In the genomic region with DNA sequence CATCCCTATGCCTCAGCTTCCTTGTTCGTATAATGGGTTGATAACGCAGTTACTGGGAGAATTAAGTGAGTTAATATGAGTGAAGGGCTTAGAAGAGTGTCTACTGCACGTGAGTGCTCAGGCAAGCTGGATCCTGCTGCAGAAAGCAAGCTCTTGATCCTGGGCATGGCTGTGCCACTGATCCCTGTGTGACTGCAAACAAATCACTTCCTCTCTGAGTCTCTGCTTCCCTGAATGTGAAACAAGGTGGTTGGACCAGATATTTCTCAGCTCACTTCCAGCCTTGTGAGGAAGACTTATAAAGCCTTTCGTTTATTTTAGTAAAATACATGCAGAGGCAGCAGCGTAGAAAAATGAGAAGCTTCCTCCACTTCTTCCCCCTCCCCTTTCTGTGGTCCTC, we compare ENCODE assay signal across 15 cellular contexts. TPM values are rescaled to one million over a fixed set of nuclear protein-coding genes. Genes with fewer than 3 reads are reported as not detected.
A peak's percentile ranks its signal among the peaks of the same experiment; 100 is the strongest.
DNase-seq lines count a peak whose midpoint lies in the region; ATAC-seq lines count a peak whose summit lies in the region.
"Had no signal": no experiment of that assay in that cellular context is flagged by ENCODE, and none has a peak within 500 bp of the region (broad histone marks: within the 10 kb centered on the region; RNA-seq: fewer than 3 reads in every experiment).

No MANE protein-coding gene starts in this region.

- H3K4ac ChIP-seq in mesendoderm (ENCODE audit: low read depth, low read length) = no peak overlapping the region

- no peak overlapping the region for H3K18ac ChIP-seq in mesendoderm (ENCODE audit: low read length)

- no peak for DNase-seq in activated naive CD4-positive, alpha-beta T cell treated with anti-CD3 and anti-CD28 coated beads, Interleukin-2, amount 50 U/mL, for 16 hours
- DNase-seq in NCI-H510A treated with DMSO at 0.1 percent for 48 hours (lab: John Stamatoyannopoulos, UW) (peak; percentile 60), mesendoderm (no peak), NCI-H345 (lab: John Stamatoyannopoulos, UW) (no peak)
- no peak for DNase-seq in activated naive CD8-positive, alpha-beta T cell treated with anti-CD3 and anti-CD28 coated beads, Interleukin-2, amount 10 ng/mL, durations not matched to agents 7 days and 5 days
- DNase-seq: body of pancreas; effector CD4-positive, alpha-beta T cell; foreskin melanocyte; GOT3; MG63; mucosa of descending colon; NCI-H226 had no signal

- H3K4me1 Mint-ChIP-seq in activated naive CD4-positive, alpha-beta T cell treated with anti-CD3 and anti-CD28 coated beads, Interleukin-2, amount 50 U/mL, for 24 hours = peaks cover 48% of the 10 kb centered on the region
- H3K4me1 Mint-ChIP-seq in activated naive CD8-positive, alpha-beta T cell treated with anti-CD3 and anti-CD28 coated beads, Interleukin-2, amount 10 ng/mL, durations not matched to agents 7 days and 5 days = peaks cover 42% of the 10 kb centered on the region

- no peak for ATAC-seq in activated naive CD8-positive, alpha-beta T cell treated with anti-CD3 and anti-CD28 coated beads, Interleukin-2, amount 10 ng/mL, durations not matched to agents 7 days and 5 days (ENCODE audit: low read depth)
- no peak for ATAC-seq in HG03439 (IDR thresholded peaks at IDR 0.05; ENCODE audit: unreplicated experiment)
- ATAC-seq: body of pancreas, mucosa of descending colon had no signal

- peak overlapping the region; percentile 71 for H3K27ac Mint-ChIP-seq in activated naive CD4-positive, alpha-beta T cell treated with anti-CD3 and anti-CD28 coated beads, Interleukin-2, amount 50 U/mL, for 24 hours
- H3K27ac Mint-ChIP-seq in activated naive CD8-positive, alpha-beta T cell treated with anti-CD3 and anti-CD28 coated beads, Interleukin-2, amount 10 ng/mL, durations not matched to agents 7 days and 5 days = peak overlapping the region; percentile 84

- POLR2A ChIA-PET in activated naive CD8-positive, alpha-beta T cell treated with anti-CD3 and anti-CD28 coated beads, Interleukin-2, amount 10 ng/mL, durations not matched to agents 7 days and 5 days (lab: Charles Lee) = interaction anchor here (0.7 to 3.6 kb wide), 3 partner anchors 27 to 56 kb away, joined by 3 to 69 read pairs (median 4); partner anchors contain the start of gene COQ8A

- no peak overlapping the region for H2BK120ac ChIP-seq in mesendoderm (ENCODE audit: low read depth, low read length)

- no peak overlapping the region for H3K4me3 ChIP-seq in thymus (ENCODE audit: low read length)
- H3K4me3 ChIP-seq in mesendoderm (ENCODE audit: low read length) = no peak overlapping the region
- H3K4me3 ChIP-seq: body of pancreas, MG63, mucosa of descending colon had no signal

- no peak overlapping the region for H2BK15ac ChIP-seq in mesendoderm (replicated peaks; ENCODE audit: low read depth)

- H3K79me2 ChIP-seq in mesendoderm (ENCODE audit: control insufficient read depth, insufficient read depth, low read length) = no peaks in the 10 kb centered on the region

- 49% methylated on average over 5 of the region's 5 CpGs for WGBS in thymus
- no CpG with 5 or more reads among the region's 5 CpGs for WGBS in mesendoderm (ENCODE audit: extremely low coverage, insufficient coverage, low lambda C conversion rate)

- no peaks in the 10 kb centered on the region for H3K9me3 Mint-ChIP-seq in activated naive CD4-positive, alpha-beta T cell treated with anti-CD3 and anti-CD28 coated beads, Interleukin-2, amount 50 U/mL, for 24 hours
- H3K9me3 Mint-ChIP-seq in activated naive CD8-positive, alpha-beta T cell treated with anti-CD3 and anti-CD28 coated beads, Interleukin-2, amount 10 ng/mL, durations not matched to agents 7 days and 5 days = no peaks in the 10 kb centered on the region

- no peak overlapping the region for H3K4me3 Mint-ChIP-seq in activated naive CD4-positive, alpha-beta T cell treated with anti-CD3 and anti-CD28 coated beads, Interleukin-2, amount 50 U/mL, for 24 hours
- H3K4me3 Mint-ChIP-seq in activated naive CD8-positive, alpha-beta T cell treated with anti-CD3 and anti-CD28 coated beads, Interleukin-2, amount 10 ng/mL, durations not matched to agents 7 days and 5 days = peak overlapping the region; percentile 53

- no peak overlapping the region for H2BK5ac ChIP-seq in mesendoderm (ENCODE audit: low read length)

- no peak overlapping the region for H4K5ac ChIP-seq in mesendoderm (ENCODE audit: low read length)

- no peak overlapping the region for H2AK5ac ChIP-seq in mesendoderm (ENCODE audit: low read length)

- no peaks in the 10 kb centered on the region for H3K27me3 ChIP-seq in thymus (ENCODE audit: control insufficient read depth, insufficient read depth)
- no peaks in the 10 kb centered on the region for H3K27me3 ChIP-seq in mesendoderm (ENCODE audit: insufficient read depth, low read length, poor library complexity)
- H3K27me3 ChIP-seq: body of pancreas, MG63 had no signal

- no peak overlapping the region for H3K56ac ChIP-seq in mesendoderm (ENCODE audit: low read length)

- H3K27ac ChIP-seq in thymus (ENCODE audit: low read depth) (peak overlapping the region; percentile 21), mesendoderm (ENCODE audit: low read depth, low read length) (no peak overlapping the region)
- H3K27ac ChIP-seq: body of pancreas had no signal

- peaks cover 1% of the 10 kb centered on the region for H3K36me3 Mint-ChIP-seq in activated naive CD4-positive, alpha-beta T cell treated with anti-CD3 and anti-CD28 coated beads, Interleukin-2, amount 50 U/mL, for 24 hours
- peaks cover 4% of the 10 kb centered on the region for H3K36me3 Mint-ChIP-seq in activated naive CD8-positive, alpha-beta T cell treated with anti-CD3 and anti-CD28 coated beads, Interleukin-2, amount 10 ng/mL, durations not matched to agents 7 days and 5 days

- H3K36me3 ChIP-seq in thymus (ENCODE audit: control insufficient read depth, insufficient read depth) = no peaks in the 10 kb centered on the region
- H3K36me3 ChIP-seq in mesendoderm (ENCODE audit: control insufficient read depth, insufficient read depth, low read length) = peaks cover 7% of the 10 kb centered on the region

- no peak overlapping the region for H3K9ac ChIP-seq in mesendoderm (ENCODE audit: low read length)

- H3K23ac ChIP-seq in mesendoderm (ENCODE audit: low read length) = no peak overlapping the region

- H3K9me3 ChIP-seq in thymus (ENCODE audit: control insufficient read depth) = no peaks in the 10 kb centered on the region
- H3K9me3 ChIP-seq: body of pancreas, MG63, mucosa of descending colon had no signal

- H4K8ac ChIP-seq in mesendoderm (ENCODE audit: low read depth, low read length) = no peak overlapping the region

- H3K4me1 ChIP-seq in thymus (ENCODE audit: control insufficient read depth, insufficient read depth, low read length) (peaks cover 33% of the 10 kb centered on the region), mesendoderm (ENCODE audit: control insufficient read depth, low read depth, low read length) (no peaks in the 10 kb centered on the region)

- no peaks in the 10 kb centered on the region for H3K27me3 Mint-ChIP-seq in activated naive CD4-positive, alpha-beta T cell treated with anti-CD3 and anti-CD28 coated beads, Interleukin-2, amount 50 U/mL, for 24 hours
- no peaks in the 10 kb centered on the region for H3K27me3 Mint-ChIP-seq in activated naive CD8-positive, alpha-beta T cell treated with anti-CD3 and anti-CD28 coated beads, Interleukin-2, amount 10 ng/mL, durations not matched to agents 7 days and 5 days

- no peaks in the 10 kb centered on the region for H3K79me1 ChIP-seq in mesendoderm (ENCODE audit: low read length)

- H3K4me2 ChIP-seq in mesendoderm (ENCODE audit: low read length) = no peak overlapping the region

RNA-seq across cellular contexts. Expression of gene PSEN2, which starts 13.7 kb away (rescaled TPM):
- 1 to 10 TPM; 6.4 to 7.2 TPM for total RNA-seq in activated naive CD8-positive, alpha-beta T cell treated with anti-CD3 and anti-CD28 coated beads, Interleukin-2, amount 10 ng/mL, durations not matched to agents 7 days and 5 days
- polyA plus RNA-seq in thymus = 7.5 TPM
- 12.9 TPM for polyA plus RNA-seq in mesendoderm (2013, experiment 1 of 2)
- polyA plus RNA-seq in mesendoderm (2013, experiment 2 of 2) = 13.6 TPM

RNA-seq across cellular contexts. Expression of gene COQ8A, which starts 56.0 kb away (rescaled TPM):
- 10 to 100 TPM; 28.6 to 30.2 TPM for total RNA-seq in activated naive CD8-positive, alpha-beta T cell treated with anti-CD3 and anti-CD28 coated beads, Interleukin-2, amount 10 ng/mL, durations not matched to agents 7 days and 5 days
- polyA plus RNA-seq in thymus = 47.1 TPM
- polyA plus RNA-seq in mesendoderm (2013, experiment 1 of 2) = 13.0 TPM
- polyA plus RNA-seq in mesendoderm (2013, experiment 2 of 2) = 13.2 TPM
